In genomic region chr20:57166568-57167291, GRCh38 we compare ENCODE assay signal across 16 cellular contexts.
"Had no signal": no experiment of that assay in that cellular context is flagged by ENCODE, and none has a peak within 500 bp of the region (broad histone marks: within the 10 kb centered on the region; RNA-seq: fewer than 3 reads in every experiment).

No MANE protein-coding gene starts in this region.

- ATAC-seq: effector memory CD8-positive, alpha-beta T cell; left colon had no signal

- H3K27me3 ChIP-seq: ascending aorta, transverse colon had no signal

- H3K4me1 ChIP-seq: ascending aorta, parathyroid adenoma had no signal

- H3K27ac ChIP-seq: ascending aorta, parathyroid adenoma, skin epidermis, WERI-Rb-1 had no signal

- H3K9me3 ChIP-seq: ascending aorta, transverse colon had no signal

- H3K4me3 ChIP-seq: ascending aorta, skin epidermis, transverse colon had no signal

- DNase-seq: activated CD4-positive, alpha-beta memory T cell treated with anti-CD3 and anti-CD28 coated beads, Interleukin-2, amount 10 ng/mL, durations not matched to agents 7 days and 5 days; activated naive CD4-positive, alpha-beta T cell treated with anti-CD3 and anti-CD28 coated beads, Interleukin-2, amount 10 ng/mL, durations not matched to agents 7 days and 5 days; activated T-cell treated with anti-CD3 and anti-CD28 coated beads, Interleukin-2, amount 50 U/mL, for 24 hours; dermis blood vessel endothelial cell; effector memory CD8-positive, alpha-beta T cell; foreskin melanocyte; head of caudate nucleus; left colon; stimulated activated CD4-positive, alpha-beta T cell treated with anti-CD3 and anti-CD28 coated beads, Interleukin-4, amount 100 ng/mL, for 24 hours; stimulated activated naive CD4-positive, alpha-beta T cell; substantia nigra; transverse colon; WERI-Rb-1 had no signal

- H3K36me3 ChIP-seq: ascending aorta, transverse colon, WERI-Rb-1 had no signal
